1 cellular context compared by ENCODE assay signal in the genomic region with DNA sequence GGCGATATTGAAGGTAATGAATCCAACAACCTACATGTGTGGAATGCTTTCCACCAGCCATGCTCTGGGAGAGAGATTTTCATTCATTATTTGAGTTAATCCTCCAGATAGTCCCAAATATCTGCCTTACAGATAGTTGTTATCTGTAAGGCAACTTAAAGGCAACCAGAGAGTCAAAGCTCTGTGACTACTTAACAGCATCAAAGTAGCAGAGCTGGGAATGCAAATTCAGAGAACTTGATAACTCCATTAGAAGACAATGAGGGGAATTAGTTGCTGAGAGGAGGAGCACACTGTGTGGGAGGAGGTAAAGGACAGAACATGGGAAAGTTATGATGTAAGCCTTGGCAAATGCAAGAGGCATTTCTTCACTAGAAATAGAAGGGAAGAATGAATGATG.
TF ChIP-seq lines count a peak whose summit lies in the region.

No MANE protein-coding gene starts in this region.

TF ChIP-seq in H1, 55 proteins besides CTCF, POLR2A, EP300 and RAD21:
- TF ChIP-seq SRF (IDR thresholded peaks at IDR 0.05; ENCODE audit: low read depth, low read length) (no peak), SIRT6 (IDR thresholded peaks at IDR 0.05; ENCODE audit: low read length) (no peak), BACH1 (IDR thresholded peaks at IDR 0.05; ENCODE audit: low read length) (no peak), ASH2L (IDR thresholded peaks at IDR 0.05; ENCODE audit: low read length) (no peak), SP1 (IDR thresholded peaks at IDR 0.05; ENCODE audit: low read depth, low read length) (no peak), NANOG (IDR thresholded peaks at IDR 0.05; ENCODE audit: insufficient read depth, low read depth, low read length, poor library complexity, severe bottlenecking) (no peak), SP4 (IDR thresholded peaks at IDR 0.05; ENCODE audit: low read length) (no peak), PHF8 (conservative IDR thresholded peaks at IDR 0.05; ENCODE audit: low read depth, low read length) (no peak)
